ENCODE assay signal across 17 cellular contexts in genomic region chr1:169049258-169049936, GRCh38. TPM values are rescaled to one million over a fixed set of nuclear protein-coding genes. Genes with fewer than 3 reads are reported as not detected.
A peak's percentile ranks its signal among the peaks of the same experiment; 100 is the strongest.
DNase-seq lines count a peak whose midpoint lies in the region; ATAC-seq and TF ChIP-seq lines count a peak whose summit lies in the region.
"Had no signal": no experiment of that assay in that cellular context is flagged by ENCODE, and none has a peak within 500 bp of the region (broad histone marks: within the 10 kb centered on the region; RNA-seq: fewer than 3 reads in every experiment).

No MANE protein-coding gene starts in this region.

- no peak overlapping the region for H3K27ac ChIP-seq in stomach
- no peak overlapping the region for H3K27ac ChIP-seq in aorta (ENCODE audit: low read depth in 1 of 2, low read length in 2 of 2)
- H3K27ac ChIP-seq: brain microvascular endothelial cell, hepatocyte, PC-9 had no signal

- 65 to 80% (median 78%) methylated on average over 5 of the region's 5 CpGs for WGBS in stomach, 5 donors
- WGBS in aorta, 2 donors = 73 to 76% methylated on average over 5 of the region's 5 CpGs

- TF ChIP-seq CTCF in stomach (IDR thresholded peaks at IDR 0.05) = no peak

- intact Hi-C loops in stomach (cut with DNase I; ENCODE audit: low total_unique reads) (no loop called here), aorta (cut with DNase I) (no loop called here)

- no peaks in the 10 kb centered on the region for H3K27me3 ChIP-seq in stomach
- H3K27me3 ChIP-seq in aorta (ENCODE audit: control insufficient read depth in 1 of 2, insufficient read depth in 2 of 2, low read length in 1 of 2) = no peaks in the 10 kb centered on the region
- H3K27me3 ChIP-seq: brain microvascular endothelial cell, dorsolateral prefrontal cortex, hepatocyte had no signal

- peaks cover 0 to 44% (median 5%) of the 10 kb centered on the region in 4 donors for H3K4me1 ChIP-seq in stomach
- H3K4me1 ChIP-seq in aorta (ENCODE audit: control insufficient read depth in 1 of 2, insufficient read depth in 2 of 2, low read length in 2 of 2) = no peaks in the 10 kb centered on the region

- peak; percentile 79 for ATAC-seq in activated naive CD8-positive, alpha-beta T cell treated with anti-CD3 and anti-CD28 coated beads, Interleukin-2, amount 50 U/mL, for 24 hours
- no peak for ATAC-seq in effector memory CD8-positive, alpha-beta T cell (replicated peaks)
- ATAC-seq in aorta (ENCODE audit: low FRiP score) = no peak
- ATAC-seq: left cardiac atrium, SK-N-SH treated with all-trans-retinoic acid at 6 μM for 48 hours had no signal

- H3K27me3 Mint-ChIP-seq in activated naive CD8-positive, alpha-beta T cell treated with anti-CD3 and anti-CD28 coated beads, Interleukin-2, amount 50 U/mL, for 24 hours = peaks cover 2% of the 10 kb centered on the region
- H3K27me3 Mint-ChIP-seq in effector memory CD8-positive, alpha-beta T cell = peaks cover 0 to 6% of the 10 kb centered on the region in 2 donors

- H3K4me1 Mint-ChIP-seq in activated naive CD8-positive, alpha-beta T cell treated with anti-CD3 and anti-CD28 coated beads, Interleukin-2, amount 50 U/mL, for 24 hours = peaks cover 58% of the 10 kb centered on the region
- peaks cover 7 to 13% of the 10 kb centered on the region in 2 donors for H3K4me1 Mint-ChIP-seq in effector memory CD8-positive, alpha-beta T cell (ENCODE audit: low read depth in 2 of 2)

- H3K9me3 ChIP-seq in stomach (no peaks in the 10 kb centered on the region), aorta (ENCODE audit: control insufficient read depth, low read length) (no peaks in the 10 kb centered on the region)

- H3K4me3 ChIP-seq in stomach (no peak overlapping the region), aorta (ENCODE audit: low read length in 2 of 2) (no peak overlapping the region)
- H3K4me3 ChIP-seq: dorsolateral prefrontal cortex, hepatocyte, PC-9 had no signal

- H3K36me3 Mint-ChIP-seq in activated naive CD8-positive, alpha-beta T cell treated with anti-CD3 and anti-CD28 coated beads, Interleukin-2, amount 50 U/mL, for 24 hours (ENCODE audit: low read depth) = no peaks in the 10 kb centered on the region
- no peaks in the 10 kb centered on the region for H3K36me3 Mint-ChIP-seq in effector memory CD8-positive, alpha-beta T cell (ENCODE audit: insufficient read depth)
- H3K36me3 Mint-ChIP-seq: CD8-positive, alpha-beta memory T cell had no signal

- no peak for TF ChIP-seq EP300 in stomach (IDR thresholded peaks at IDR 0.05)

- no peaks in the 10 kb centered on the region for H3K36me3 ChIP-seq in stomach
- H3K36me3 ChIP-seq in aorta (ENCODE audit: control insufficient read depth in 1 of 2, insufficient read depth in 2 of 2, low read length in 1 of 2) = no peaks in the 10 kb centered on the region
- H3K36me3 ChIP-seq: brain microvascular endothelial cell had no signal

- H3K27ac Mint-ChIP-seq in activated naive CD8-positive, alpha-beta T cell treated with anti-CD3 and anti-CD28 coated beads, Interleukin-2, amount 50 U/mL, for 24 hours = peak overlapping the region; percentile 22
- H3K27ac Mint-ChIP-seq in effector memory CD8-positive, alpha-beta T cell = no peak overlapping the region

- TF ChIP-seq POLR2A in stomach (IDR thresholded peaks at IDR 0.05) = no peak

- H3K4me3 Mint-ChIP-seq in activated naive CD8-positive, alpha-beta T cell treated with anti-CD3 and anti-CD28 coated beads, Interleukin-2, amount 50 U/mL, for 24 hours = peak overlapping the region; percentile 53
- no peak overlapping the region for H3K4me3 Mint-ChIP-seq in effector memory CD8-positive, alpha-beta T cell
- H3K4me3 Mint-ChIP-seq: CD8-positive, alpha-beta memory T cell had no signal

- H3K9me3 Mint-ChIP-seq in activated naive CD8-positive, alpha-beta T cell treated with anti-CD3 and anti-CD28 coated beads, Interleukin-2, amount 50 U/mL, for 24 hours = no peaks in the 10 kb centered on the region
- no peaks in the 10 kb centered on the region for H3K9me3 Mint-ChIP-seq in effector memory CD8-positive, alpha-beta T cell

- DNase-seq in activated CD4-positive, alpha-beta T cell treated with anti-CD3 and anti-CD28 coated beads for 24 hours (ENCODE audit: low read depth in 2 of 2) = peak; percentile 19 to 33
- DNase-seq in activated CD4-positive, alpha-beta T cell treated with anti-CD3 and anti-CD28 coated beads, Interleukin-2, amount 50 U/mL, for 1 hour = no peak
- DNase-seq in NCI-H510A treated with DMSO at 0.1 percent for 48 hours (lab: John Stamatoyannopoulos, UW) (peak; percentile 31), stomach (no peak), aorta (no peak)
- peak; percentile 47 for DNase-seq in activated naive CD8-positive, alpha-beta T cell treated with anti-CD3 and anti-CD28 coated beads, Interleukin-2, amount 50 U/mL, for 24 hours
- DNase-seq in stimulated activated CD4-positive, alpha-beta T cell treated with anti-CD3 and anti-CD28 coated beads, Interleukin-4, amount 100 ng/mL, for 24 hours = peak; percentile 54
- DNase-seq in effector memory CD8-positive, alpha-beta T cell = no peak
- DNase-seq: brain microvascular endothelial cell; CD8-positive, alpha-beta memory T cell; dorsolateral prefrontal cortex; left cardiac atrium; NCI-H1048; NCI-H345; PC-9 had no signal

RNA-seq across cellular contexts. Expression of gene ATP1B1, which starts 57.1 kb away (rescaled TPM):
- total RNA-seq in stomach = 100 to 1,000 TPM; 106 to 507 (median 272) TPM
- polyA plus RNA-seq in stomach = 100 to 1,000 TPM in 2 of 3 donors, 10 to 100 TPM in 1; 59.9 to 176 (median 109) TPM
- total RNA-seq in aorta = 1 to 10 TPM; 7.1 to 8.4 TPM
- 10 to 100 TPM in 1 of 2 donors, 1 to 10 TPM in 1; 7.1 to 23.8 TPM for polyA plus RNA-seq in aorta

Comparison
In these comparisons a context has a peak if more than half of its experiments do, and no peak if none do; other contexts are left out.
1. DNase-seq: peak in activated CD4-positive, alpha-beta T cell treated with anti-CD3 and anti-CD28 coated beads for 24 hours (2 of 2), NCI-H510A treated with DMSO at 0.1 percent for 48 hours (single experiment), activated naive CD8-positive, alpha-beta T cell treated with anti-CD3 and anti-CD28 coated beads, Interleukin-2, amount 50 U/mL, for 24 hours (single experiment) and stimulated activated CD4-positive, alpha-beta T cell treated with anti-CD3 and anti-CD28 coated beads, Interleukin-4, amount 100 ng/mL, for 24 hours (single experiment); none in activated CD4-positive, alpha-beta T cell treated with anti-CD3 and anti-CD28 coated beads, Interleukin-2, amount 50 U/mL, for 1 hour (single experiment), stomach (single experiment), effector memory CD8-positive, alpha-beta T cell (0 of 3) and aorta (0 of 2).
2. RNA of gene ATP1B1, which starts 57.1 kb away (total RNA-seq): 106 to 507 TPM in stomach; 7.1 to 8.4 TPM in aorta; every median in the first group is over 10 times any median in the second.